1 cellular context compared by ENCODE assay signal in the genomic region with DNA sequence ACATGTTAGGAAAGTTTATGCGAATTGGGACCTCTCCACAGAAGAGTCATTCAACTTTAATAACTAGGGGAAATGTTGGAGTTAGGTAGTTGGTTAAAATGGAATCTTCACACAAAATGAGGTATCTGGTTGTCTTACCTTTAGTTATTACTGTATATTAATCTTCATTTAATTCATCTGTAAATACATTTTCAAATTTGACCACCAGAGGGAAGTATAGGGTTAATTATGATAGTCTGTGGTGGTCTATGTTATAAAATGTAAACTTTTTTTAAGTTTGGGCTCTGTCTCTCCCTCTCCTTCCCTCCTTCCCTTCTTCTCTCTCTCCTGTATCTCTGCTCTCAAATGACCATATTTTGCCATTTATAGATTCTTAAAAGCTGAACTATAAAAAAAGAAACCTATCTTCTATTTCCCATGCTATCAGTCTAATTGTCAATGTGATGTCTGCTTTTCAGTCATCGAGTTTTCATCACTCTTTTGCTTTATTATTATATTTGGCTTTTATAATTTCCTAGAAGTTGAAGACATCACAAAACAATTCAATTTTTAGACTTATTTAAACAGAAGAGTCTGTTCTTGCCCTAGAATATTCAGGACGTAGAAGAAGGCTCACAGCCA.
TF ChIP-seq lines count a peak whose summit lies in the region.

No MANE protein-coding gene starts in this region.

TF ChIP-seq in neural cell, 6 proteins besides CTCF, POLR2A, EP300 and RAD21 (continued from another document):
- TF ChIP-seq REST (IDR thresholded peaks at IDR 0.05; ENCODE audit: borderline replicate concordance): no peak
- peak; percentile 88 for TF ChIP-seq SMC3 (conservative IDR thresholded peaks at IDR 0.05; ENCODE audit: poor library complexity)
